ENCODE assay signal across 7 cellular contexts in the genomic region with DNA sequence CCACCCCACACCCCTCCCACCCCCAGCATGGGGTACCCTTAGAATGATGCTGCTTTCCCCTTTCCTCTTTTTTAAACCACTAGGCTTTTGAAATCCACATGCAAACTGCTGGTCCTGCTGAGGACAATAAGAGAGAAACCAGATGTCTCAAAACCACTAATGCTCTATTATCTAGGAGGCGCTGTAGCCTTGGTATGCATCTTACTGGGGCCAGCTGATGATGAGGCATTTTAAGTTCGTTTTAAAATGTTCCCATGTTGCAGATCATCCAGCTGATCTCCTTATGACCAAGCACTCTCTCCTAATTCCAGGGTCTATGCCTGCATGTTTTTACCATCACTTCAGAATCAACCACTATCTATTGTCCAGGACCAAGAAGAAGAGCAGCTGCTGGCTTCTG. TPM values are rescaled to one million over a fixed set of nuclear protein-coding genes. Genes with fewer than 3 reads are reported as not detected.
DNase-seq lines count a peak whose midpoint lies in the region; ATAC-seq and TF ChIP-seq lines count a peak whose summit lies in the region.

No MANE protein-coding gene starts in this region.

- no peak overlapping the region for H2BK5ac ChIP-seq in mesendoderm (ENCODE audit: low read length)

- peaks cover 2% of the 10 kb centered on the region for H3K36me3 Mint-ChIP-seq in CD8-positive, alpha-beta T cell
- H3K36me3 Mint-ChIP-seq in activated CD8-positive, alpha-beta T cell treated with anti-CD3 and anti-CD28 coated beads for 36 hours (ENCODE audit: low read depth) = no peaks in the 10 kb centered on the region

- peak overlapping the region; percentile 65 for H3K4me3 ChIP-seq in CD8-positive, alpha-beta T cell (ENCODE audit: low read depth, low read length)
- no peak overlapping the region for H3K4me3 ChIP-seq in HL-60 (replicated peaks; ENCODE audit: insufficient read depth, low read length)
- no peak overlapping the region for H3K4me3 ChIP-seq in mesendoderm (ENCODE audit: low read length)

- no peak overlapping the region for H3K4ac ChIP-seq in mesendoderm (ENCODE audit: low read depth, low read length)

- H3K9ac ChIP-seq in mesendoderm (ENCODE audit: low read length) = no peak overlapping the region

- peaks cover 6% of the 10 kb centered on the region for H3K4me1 ChIP-seq in CD8-positive, alpha-beta T cell (ENCODE audit: insufficient read depth, low read length)
- H3K4me1 ChIP-seq in mesendoderm (ENCODE audit: control insufficient read depth, low read depth, low read length) = no peaks in the 10 kb centered on the region

- no peak for ATAC-seq in CD8-positive, alpha-beta T cell
- no peak for ATAC-seq in activated CD8-positive, alpha-beta T cell treated with anti-CD3 and anti-CD28 coated beads for 36 hours
- ATAC-seq in GM21526 (IDR thresholded peaks at IDR 0.05; ENCODE audit: low FRiP score, unreplicated experiment) (no peak), HG03520 (IDR thresholded peaks at IDR 0.05; ENCODE audit: unreplicated experiment) (no peak)

- no peaks in the 10 kb centered on the region for H3K9me3 ChIP-seq in CD8-positive, alpha-beta T cell (ENCODE audit: low read length)

- H3K9me3 Mint-ChIP-seq in CD8-positive, alpha-beta T cell = no peaks in the 10 kb centered on the region
- H3K9me3 Mint-ChIP-seq in activated CD8-positive, alpha-beta T cell treated with anti-CD3 and anti-CD28 coated beads for 36 hours = no peaks in the 10 kb centered on the region

- H3K27ac ChIP-seq in CD8-positive, alpha-beta T cell (ENCODE audit: low read depth, low read length) = no peak overlapping the region
- H3K27ac ChIP-seq in HL-60 (replicated peaks) (no peak overlapping the region), mesendoderm (ENCODE audit: low read depth, low read length) (no peak overlapping the region)

- no peak overlapping the region for H4K5ac ChIP-seq in mesendoderm (ENCODE audit: low read length)

- peak overlapping the region; percentile 98 for H3K4me3 Mint-ChIP-seq in CD8-positive, alpha-beta T cell
- peak overlapping the region; percentile 42 for H3K4me3 Mint-ChIP-seq in activated CD8-positive, alpha-beta T cell treated with anti-CD3 and anti-CD28 coated beads for 36 hours

- H2BK15ac ChIP-seq in mesendoderm (replicated peaks; ENCODE audit: low read depth) = no peak overlapping the region

- H3K27me3 Mint-ChIP-seq in CD8-positive, alpha-beta T cell (ENCODE audit: low read depth) = no peaks in the 10 kb centered on the region
- H3K27me3 Mint-ChIP-seq in activated CD8-positive, alpha-beta T cell treated with anti-CD3 and anti-CD28 coated beads for 36 hours = no peaks in the 10 kb centered on the region

- no peaks in the 10 kb centered on the region for H3K79me1 ChIP-seq in mesendoderm (ENCODE audit: low read length)

- peaks cover 28% of the 10 kb centered on the region for H3K4me1 Mint-ChIP-seq in CD8-positive, alpha-beta T cell (ENCODE audit: low read depth)
- H3K4me1 Mint-ChIP-seq in activated CD8-positive, alpha-beta T cell treated with anti-CD3 and anti-CD28 coated beads for 36 hours (ENCODE audit: low read depth) = peaks cover 36% of the 10 kb centered on the region

- no peak overlapping the region for H3K4me2 ChIP-seq in mesendoderm (ENCODE audit: low read length)

- WGBS in mesendoderm (ENCODE audit: extremely low coverage, insufficient coverage, low lambda C conversion rate) = no CpG with 5 or more reads among the region's 2 CpGs

- DNase-seq in CD8-positive, alpha-beta T cell = no peak
- DNase-seq in HL-60 (ENCODE audit: low read depth in 1 of 2, low spot score in 1 of 2) (no peak), mesendoderm (peak; percentile 58), dedifferentiated amniotic fluid mesenchymal stem cell (ENCODE audit: extremely low spot score) (no peak)
- no peak for DNase-seq in activated CD8-positive, alpha-beta T cell treated with anti-CD3 and anti-CD28 coated beads for 36 hours

- H3K23ac ChIP-seq in mesendoderm (ENCODE audit: low read length) = no peak overlapping the region

- H3K36me3 ChIP-seq in CD8-positive, alpha-beta T cell (ENCODE audit: insufficient read depth, low read length) = no peaks in the 10 kb centered on the region
- H3K36me3 ChIP-seq in mesendoderm (ENCODE audit: control insufficient read depth, insufficient read depth, low read length) = no peaks in the 10 kb centered on the region

- intact Hi-C loops in CD8-positive, alpha-beta T cell (cut with DNase I, micrococcal nuclease) = loop anchor here (2.0 to 5.0 kb wide), 4 partner anchors 46 to 1349 kb away; a partner anchor contains a TSS
- intact Hi-C loops in activated CD8-positive, alpha-beta T cell treated with anti-CD3 and anti-CD28 coated beads for 36 hours (cut with micrococcal nuclease) = loop anchor here (5.0 kb wide), 1 partner anchor 141 kb away; a partner anchor contains a TSS

- no peak overlapping the region for H3K18ac ChIP-seq in mesendoderm (ENCODE audit: low read length)

- POLR2A ChIA-PET in CD8-positive, alpha-beta T cell (lab: Charles Lee) = interaction anchor here (0.8 kb wide), 1 partner anchor 150 kb away, joined by 3 read pairs; no protein-coding TSS in a partner anchor
- POLR2A ChIA-PET in activated CD8-positive, alpha-beta T cell treated with anti-CD3 and anti-CD28 coated beads for 36 hours (lab: Charles Lee) = interaction anchor here (1.3 to 1.4 kb wide), 2 partner anchors 18 to 141 kb away, joined by 3 to 6 read pairs; a partner anchor contains a TSS

- no peaks in the 10 kb centered on the region for H3K79me2 ChIP-seq in mesendoderm (ENCODE audit: control insufficient read depth, insufficient read depth, low read length)

- H4K8ac ChIP-seq in mesendoderm (ENCODE audit: low read depth, low read length) = no peak overlapping the region

- H3K27me3 ChIP-seq in CD8-positive, alpha-beta T cell (ENCODE audit: insufficient read depth, low read length) = no peaks in the 10 kb centered on the region
- peaks cover 23% of the 10 kb centered on the region for H3K27me3 ChIP-seq in HL-60 (ENCODE audit: insufficient read depth, poor library complexity, severe bottlenecking)
- no peaks in the 10 kb centered on the region for H3K27me3 ChIP-seq in mesendoderm (ENCODE audit: insufficient read depth, low read length, poor library complexity)

- no peak for TF ChIP-seq CTCF in CD8-positive, alpha-beta T cell (IDR thresholded peaks at IDR 0.05)
- TF ChIP-seq CTCF in HL-60 (IDR thresholded peaks at IDR 0.05; ENCODE audit: insufficient read depth, low read length) = peak; percentile 18
- TF ChIP-seq CTCF in activated CD8-positive, alpha-beta T cell treated with anti-CD3 and anti-CD28 coated beads for 36 hours (IDR thresholded peaks at IDR 0.05) = no peak

- no peak overlapping the region for H3K56ac ChIP-seq in mesendoderm (ENCODE audit: low read length)

- H3K27ac Mint-ChIP-seq in CD8-positive, alpha-beta T cell = no peak overlapping the region
- peak overlapping the region; percentile 64 for H3K27ac Mint-ChIP-seq in activated CD8-positive, alpha-beta T cell treated with anti-CD3 and anti-CD28 coated beads for 36 hours

- H2AK5ac ChIP-seq in mesendoderm (ENCODE audit: low read length) = no peak overlapping the region

- H2BK120ac ChIP-seq in mesendoderm (ENCODE audit: low read depth, low read length) = no peak overlapping the region

- CTCF ChIA-PET in CD8-positive, alpha-beta T cell (lab: Charles Lee) = interaction anchor here (0.6 to 2.1 kb wide), 8 partner anchors 8 to 587 kb away, joined by 3 to 6 read pairs (median 4); no protein-coding TSS in a partner anchor
- CTCF ChIA-PET in activated CD8-positive, alpha-beta T cell treated with anti-CD3 and anti-CD28 coated beads for 36 hours (lab: Charles Lee) = interaction anchor here (0.8 to 1.7 kb wide), 14 partner anchors 9 to 595 kb away, joined by 3 to 7 read pairs (median 4); a partner anchor contains a TSS

RNA-seq across cellular contexts. Expression of a gene that starts 1.3 kb away (rescaled TPM):
- 1 to 10 TPM in 1 of 2 experiments, not detected in 1; 1.2 TPM for total RNA-seq in CD8-positive, alpha-beta T cell
- under 1 TPM in 1 of 2 experiments, not detected in 1; 0.45 TPM for total RNA-seq in activated CD8-positive, alpha-beta T cell treated with anti-CD3 and anti-CD28 coated beads for 36 hours
- not detected for polyA plus RNA-seq in mesendoderm (2013, experiment 1 of 2)
- polyA plus RNA-seq in mesendoderm (2013, experiment 2 of 2) = 0.04 TPM

RNA-seq across cellular contexts. Expression of a gene that starts 20.0 kb away (rescaled TPM):
- total RNA-seq in CD8-positive, alpha-beta T cell = not detected
- total RNA-seq in activated CD8-positive, alpha-beta T cell treated with anti-CD3 and anti-CD28 coated beads for 36 hours = under 1 TPM in 1 of 2 experiments, not detected in 1; 0.07 TPM
- 9.5 TPM for polyA plus RNA-seq in mesendoderm (2013, experiment 1 of 2)
- polyA plus RNA-seq in mesendoderm (2013, experiment 2 of 2) = 7.3 TPM
